ENCODE assay signal across 13 cellular contexts in the genomic region with DNA sequence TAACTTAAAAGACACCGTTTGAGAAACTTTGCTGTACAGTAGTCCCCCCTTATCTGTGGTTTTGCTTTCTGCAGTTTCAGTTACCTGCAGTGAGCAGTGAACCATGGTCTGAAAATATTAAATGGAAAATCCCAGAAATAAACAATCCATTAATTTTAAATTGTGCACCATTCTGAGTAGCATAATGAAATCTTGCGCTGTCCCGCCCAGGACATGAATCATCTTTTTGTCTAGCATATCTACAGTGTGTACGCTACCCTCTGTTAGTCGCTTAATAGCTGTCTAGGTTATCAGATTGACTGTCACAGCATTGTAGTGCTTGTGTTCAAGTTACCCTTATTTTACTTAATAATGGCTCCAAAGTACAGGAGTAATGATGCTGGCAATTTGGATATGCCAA. TPM values are rescaled to one million over a fixed set of nuclear protein-coding genes. Genes with fewer than 3 reads are reported as not detected.
DNase-seq lines count a peak whose midpoint lies in the region; ATAC-seq and TF ChIP-seq lines count a peak whose summit lies in the region.
"Had no signal": no experiment of that assay in that cellular context is flagged by ENCODE, and none has a peak within 500 bp of the region (broad histone marks: within the 10 kb centered on the region; RNA-seq: fewer than 3 reads in every experiment).

No MANE protein-coding gene starts in this region.

- H3K79me1 ChIP-seq in mesendoderm (ENCODE audit: low read length): peaks cover 27% of the 10 kb centered on the region

- no peak overlapping the region for H4K8ac ChIP-seq in mesendoderm (ENCODE audit: low read depth, low read length)

- H3K9me2 ChIP-seq in Karpas-422 (replicated peaks; ENCODE audit: insufficient read depth, low read length): no peaks in the 10 kb centered on the region

- no peak overlapping the region for H3K27ac ChIP-seq in DND-41 (ENCODE audit: low read length)
- H3K27ac ChIP-seq in Karpas-422 (ENCODE audit: low read length): peak overlapping the region; percentile 99
- no peak overlapping the region for H3K27ac ChIP-seq in mesendoderm (ENCODE audit: low read depth, low read length)
- H3K27ac ChIP-seq: adrenal gland had no signal

- peak overlapping the region; percentile 91 to 94 for H3K27ac Mint-ChIP-seq in natural killer cell treated with Interleukin-12 subunit alpha and Interleukin-12 subunit beta and Interleukin-15 and Interleukin-18, amount 100 ng/mL, for 72 hours

- H3K4me1 Mint-ChIP-seq in natural killer cell treated with Interleukin-12 subunit alpha and Interleukin-12 subunit beta and Interleukin-15 and Interleukin-18, amount 100 ng/mL, for 72 hours (ENCODE audit: low read depth in 2 of 2): peaks cover 76 to 80% of the 10 kb centered on the region in 2 donors

- no peaks in the 10 kb centered on the region for H3K9me3 Mint-ChIP-seq in natural killer cell treated with Interleukin-12 subunit alpha and Interleukin-12 subunit beta and Interleukin-15 and Interleukin-18, amount 100 ng/mL, for 72 hours

- H3K36me3 Mint-ChIP-seq in natural killer cell treated with Interleukin-12 subunit alpha and Interleukin-12 subunit beta and Interleukin-15 and Interleukin-18, amount 100 ng/mL, for 72 hours: peaks cover 53% of the 10 kb centered on the region

- no peak overlapping the region for H2AFZ ChIP-seq in DND-41 (ENCODE audit: low read depth, low read length)
- H2AFZ ChIP-seq in Karpas-422 (ENCODE audit: low read length): no peak overlapping the region

- no peak overlapping the region for H3K9ac ChIP-seq in DND-41 (ENCODE audit: low read depth, low read length)
- H3K9ac ChIP-seq in Karpas-422 (ENCODE audit: low read length): no peak overlapping the region
- H3K9ac ChIP-seq in mesendoderm (ENCODE audit: low read length): no peak overlapping the region

- H3K79me2 ChIP-seq in DND-41 (ENCODE audit: insufficient read depth, low read length) (peaks cover 89% of the 10 kb centered on the region), Karpas-422 (ENCODE audit: low read length) (peaks cover 87% of the 10 kb centered on the region), mesendoderm (ENCODE audit: control insufficient read depth, insufficient read depth, low read length) (peaks cover 73% of the 10 kb centered on the region)

- TF ChIP-seq CTCF in DND-41 (IDR thresholded peaks at IDR 0.05; ENCODE audit: borderline replicate concordance, extremely low read depth, low read length, poor library complexity, severe bottlenecking): no peak

- H3K4me3 Mint-ChIP-seq in natural killer cell treated with Interleukin-12 subunit alpha and Interleukin-12 subunit beta and Interleukin-15 and Interleukin-18, amount 100 ng/mL, for 72 hours: peak overlapping the region; percentile 88

- H3K18ac ChIP-seq in mesendoderm (ENCODE audit: low read length): no peak overlapping the region

- no peak overlapping the region for H3K23ac ChIP-seq in mesendoderm (ENCODE audit: low read length)

- no peak overlapping the region for H3K4me3 ChIP-seq in DND-41 (ENCODE audit: low read depth in 1 of 2, low read length in 2 of 2)
- H3K4me3 ChIP-seq in Karpas-422 (ENCODE audit: low read length): no peak overlapping the region
- H3K4me3 ChIP-seq in mesendoderm (ENCODE audit: low read length): no peak overlapping the region
- H3K4me3 ChIP-seq: adrenal gland had no signal

- H3K27me3 ChIP-seq in DND-41 (ENCODE audit: insufficient read depth, low read length, poor library complexity): no peaks in the 10 kb centered on the region
- no peaks in the 10 kb centered on the region for H3K27me3 ChIP-seq in Karpas-422 (ENCODE audit: low read length)
- H3K27me3 ChIP-seq in mesendoderm (ENCODE audit: insufficient read depth, low read length, poor library complexity): no peaks in the 10 kb centered on the region
- H3K27me3 ChIP-seq: adrenal gland had no signal

- H2BK15ac ChIP-seq in mesendoderm (replicated peaks; ENCODE audit: low read depth): no peak overlapping the region

- DNase-seq in DND-41: no peak
- no peak for DNase-seq in Karpas-422
- peak; percentile 49 for DNase-seq in amniotic epithelial cell (ENCODE audit: low read depth)
- DNase-seq in natural killer cell treated with Interleukin-12 subunit alpha and Interleukin-12 subunit beta and Interleukin-15 and Interleukin-18, amount 100 ng/mL, for 72 hours (ENCODE audit: low spot score): no peak
- DNase-seq in mesendoderm: no peak
- DNase-seq in Right ventricle myocardium superior: no peak
- DNase-seq: DMS79 treated with DMSO at 0.1 percent for 48 hours, H7, NCI-H2171 treated with DMSO at 0.1 percent for 48 hours had no signal

- H3K4ac ChIP-seq in mesendoderm (ENCODE audit: low read depth, low read length): no peak overlapping the region

- H3K9me3 ChIP-seq in DND-41 (ENCODE audit: insufficient read depth, low read length, severe bottlenecking) (no peaks in the 10 kb centered on the region), Karpas-422 (ENCODE audit: low read length) (no peaks in the 10 kb centered on the region)
- H3K9me3 ChIP-seq: adrenal gland had no signal

- H4K20me1 ChIP-seq in DND-41 (ENCODE audit: insufficient read depth, low read length): peaks cover 72% of the 10 kb centered on the region
- peaks cover 79% of the 10 kb centered on the region for H4K20me1 ChIP-seq in Karpas-422 (ENCODE audit: insufficient read depth, low read depth, low read length)

- no peaks in the 10 kb centered on the region for H3K27me3 Mint-ChIP-seq in natural killer cell treated with Interleukin-12 subunit alpha and Interleukin-12 subunit beta and Interleukin-15 and Interleukin-18, amount 100 ng/mL, for 72 hours

- ATAC-seq in DND-41 (ENCODE audit: insufficient read depth, low read depth) (no peak), GM19324 (IDR thresholded peaks at IDR 0.05; ENCODE audit: low FRiP score, unreplicated experiment) (no peak), HG02840 (IDR thresholded peaks at IDR 0.05; ENCODE audit: low FRiP score, unreplicated experiment) (no peak), Right ventricle myocardium superior (ENCODE audit: poor library complexity) (no peak)
- ATAC-seq in natural killer cell treated with Interleukin-12 subunit alpha and Interleukin-12 subunit beta and Interleukin-15 and Interleukin-18, amount 100 ng/mL, for 72 hours: peak; percentile 74 to 82
- ATAC-seq: SK-N-SH treated with all-trans-retinoic acid at 6 μM for 48 hours had no signal

- H2AK5ac ChIP-seq in mesendoderm (ENCODE audit: low read length): no peak overlapping the region

- no peak overlapping the region for H2BK5ac ChIP-seq in mesendoderm (ENCODE audit: low read length)

- H3K36me3 ChIP-seq in DND-41 (ENCODE audit: insufficient read depth, low read length) (peaks cover 70% of the 10 kb centered on the region), Karpas-422 (ENCODE audit: insufficient read depth, low read length) (peaks cover 71% of the 10 kb centered on the region), mesendoderm (ENCODE audit: control insufficient read depth, insufficient read depth, low read length) (peaks cover 5% of the 10 kb centered on the region)

- H3K4me2 ChIP-seq in DND-41 (ENCODE audit: insufficient read depth, low read length) (peak overlapping the region; percentile 4; the same call in 1 of the 2 replicates), Karpas-422 (ENCODE audit: low read depth, low read length, poor library complexity, severe bottlenecking) (no peak overlapping the region), mesendoderm (ENCODE audit: low read length) (no peak overlapping the region)

- H4K5ac ChIP-seq in mesendoderm (ENCODE audit: low read length): no peak overlapping the region

- H2BK120ac ChIP-seq in mesendoderm (ENCODE audit: low read depth, low read length): no peak overlapping the region

- intact Hi-C loops in Right ventricle myocardium superior (cut with DNase I): loop anchor here (5.0 kb wide), 1 partner anchor 34 kb away; no protein-coding TSS in a partner anchor

- WGBS in mesendoderm (ENCODE audit: extremely low coverage, insufficient coverage, low lambda C conversion rate): no CpG with 5 or more reads among the region's 5 CpGs

- H3K4me1 ChIP-seq in DND-41 (ENCODE audit: insufficient read depth, low read length) (peaks cover 65% of the 10 kb centered on the region), Karpas-422 (ENCODE audit: low read length) (peaks cover 87% of the 10 kb centered on the region), mesendoderm (ENCODE audit: control insufficient read depth, low read depth, low read length) (peaks cover 5% of the 10 kb centered on the region)

- H3K56ac ChIP-seq in mesendoderm (ENCODE audit: low read length): no peak overlapping the region

RNA-seq across cellular contexts. Expression of gene ARPC2, which starts 6.1 kb away (rescaled TPM):
- 474 and 568 TPM in 2 replicates for total RNA-seq in Karpas-422 (2014; rRNA removed; shearing (Covaris generic); ENCODE audit: low replicate concordance)
- 100 to 1,000 TPM; 509 to 675 TPM for total RNA-seq in natural killer cell treated with Interleukin-12 subunit alpha and Interleukin-12 subunit beta and Interleukin-15 and Interleukin-18, amount 100 ng/mL, for 72 hours
- polyA plus RNA-seq in mesendoderm (2013, experiment 1 of 2): 300 TPM
- 300 TPM for polyA plus RNA-seq in mesendoderm (2013, experiment 2 of 2)
- 123 TPM for total RNA-seq in Right ventricle myocardium superior

RNA-seq across cellular contexts. Expression of gene GPBAR1, which starts 37.8 kb away (rescaled TPM):
- 0.29 and 0.82 TPM in 2 replicates for total RNA-seq in Karpas-422 (2014; rRNA removed; shearing (Covaris generic); ENCODE audit: low replicate concordance)
- 1 to 10 TPM; 2.6 to 3.0 TPM for total RNA-seq in natural killer cell treated with Interleukin-12 subunit alpha and Interleukin-12 subunit beta and Interleukin-15 and Interleukin-18, amount 100 ng/mL, for 72 hours
- polyA plus RNA-seq in mesendoderm (2013, experiment 1 of 2): 0.10 TPM
- polyA plus RNA-seq in mesendoderm (2013, experiment 2 of 2): 0.13 TPM
- 1.8 TPM for total RNA-seq in Right ventricle myocardium superior
- total RNA-seq: H7 had no signal

RNA-seq across cellular contexts. Expression of gene AAMP, which starts 46.9 kb away (rescaled TPM):
- 77.6 and 204 TPM in 2 replicates for total RNA-seq in Karpas-422 (2014; rRNA removed; shearing (Covaris generic); ENCODE audit: low replicate concordance)
- total RNA-seq in natural killer cell treated with Interleukin-12 subunit alpha and Interleukin-12 subunit beta and Interleukin-15 and Interleukin-18, amount 100 ng/mL, for 72 hours: 100 to 1,000 TPM in 1 of 2 donors, 10 to 100 TPM in 1; 75.6 to 104 TPM
- 63.9 TPM for polyA plus RNA-seq in mesendoderm (2013, experiment 1 of 2)
- 62.4 TPM for polyA plus RNA-seq in mesendoderm (2013, experiment 2 of 2)
- total RNA-seq in Right ventricle myocardium superior: 48.4 TPM

RNA-seq across cellular contexts. Expression of gene PNKD, which starts 47.3 kb away (rescaled TPM):
- 26.5 and 60.1 TPM in 2 replicates for total RNA-seq in Karpas-422 (2014; rRNA removed; shearing (Covaris generic); ENCODE audit: low replicate concordance)
- 10 to 100 TPM; 20.6 to 22.0 TPM for total RNA-seq in natural killer cell treated with Interleukin-12 subunit alpha and Interleukin-12 subunit beta and Interleukin-15 and Interleukin-18, amount 100 ng/mL, for 72 hours
- polyA plus RNA-seq in mesendoderm (2013, experiment 1 of 2): 36.7 TPM
- 36.3 TPM for polyA plus RNA-seq in mesendoderm (2013, experiment 2 of 2)
- 72.9 TPM for total RNA-seq in Right ventricle myocardium superior

RNA-seq across cellular contexts. Expression of gene CXCR1, which starts 56.3 kb away (rescaled TPM):
- total RNA-seq in Karpas-422 (2014; rRNA removed; shearing (Covaris generic); ENCODE audit: low replicate concordance): not detected in 2 replicates
- under 1 TPM in 1 of 2 donors, not detected in 1; 0.28 TPM for total RNA-seq in natural killer cell treated with Interleukin-12 subunit alpha and Interleukin-12 subunit beta and Interleukin-15 and Interleukin-18, amount 100 ng/mL, for 72 hours
- polyA plus RNA-seq in mesendoderm (2013, experiment 1 of 2): not detected
- polyA plus RNA-seq in mesendoderm (2013, experiment 2 of 2): not detected
- 0.54 TPM for total RNA-seq in Right ventricle myocardium superior
- total RNA-seq: H7 had no signal

Comparison
In these comparisons a context has a peak if more than half of its experiments do, and no peak if none do; other contexts are left out.
1. ATAC-seq: peak in natural killer cell treated with Interleukin-12 subunit alpha and Interleukin-12 subunit beta and Interleukin-15 and Interleukin-18, amount 100 ng/mL, for 72 hours (2 of 2); none in DND-41 (single experiment), GM19324 (single experiment), HG02840 (single experiment) and Right ventricle myocardium superior (single experiment).